Comparison of ENCODE assay signal across 10 cellular contexts in genomic region chr17:40025991-40026815, GRCh38. TPM values are rescaled to one million over a fixed set of nuclear protein-coding genes. Genes with fewer than 3 reads are reported as not detected.
DNase-seq lines count a peak whose midpoint lies in the region; ATAC-seq and TF ChIP-seq lines count a peak whose summit lies in the region.
"Had no signal": no experiment of that assay in that cellular context is flagged by ENCODE, and none has a peak within 500 bp of the region (broad histone marks: within the 10 kb centered on the region; RNA-seq: fewer than 3 reads in every experiment).

No MANE protein-coding gene starts in this region.

- in situ Hi-C loops in Panc1 (cut with HindIII; ENCODE audit: low pct_unique_long_range_greater_than_20kb, low sequenced_read_pairs), result no loop called here

- no peaks in the 10 kb centered on the region for H3K9me3 ChIP-seq in Panc1 (ENCODE audit: control insufficient read depth, insufficient read depth, low read depth, low read length)
- no peaks in the 10 kb centered on the region for H3K9me3 ChIP-seq in mucosa of stomach (ENCODE audit: control insufficient read depth, low read length)
- no peaks in the 10 kb centered on the region for H3K9me3 ChIP-seq in mucosa of descending colon
- H3K9me3 ChIP-seq: gastroesophageal sphincter, ovary had no signal

- H3K36me3 ChIP-seq in Panc1 (ENCODE audit: control insufficient read depth, insufficient read depth, low read length), result no peaks in the 10 kb centered on the region
- peaks cover 12% of the 10 kb centered on the region for H3K36me3 ChIP-seq in mucosa of stomach (ENCODE audit: control insufficient read depth, insufficient read depth, low read length)
- H3K36me3 ChIP-seq in mucosa of descending colon (ENCODE audit: low read depth), result peaks cover 3% of the 10 kb centered on the region
- H3K36me3 ChIP-seq: ovary had no signal

- H3K27me3 ChIP-seq in Panc1 (ENCODE audit: control insufficient read depth, insufficient read depth, low read length) (no peaks in the 10 kb centered on the region), mucosa of stomach (ENCODE audit: control insufficient read depth, insufficient read depth, low read length) (no peaks in the 10 kb centered on the region)
- H3K27me3 ChIP-seq: gastroesophageal sphincter, ovary had no signal

- DNase-seq in Daoy (ENCODE audit: low read depth) (peak; percentile 85), Panc1 (ENCODE audit: low read depth, low spot score) (no peak), NCI-H146 treated with DMSO at 0.1 percent for 48 hours (lab: John Stamatoyannopoulos, UW; ENCODE audit: unreplicated experiment) (no peak), mucosa of descending colon (no peak), left cardiac atrium (no peak)
- DNase-seq in activated naive CD4-positive, alpha-beta T cell treated with anti-CD3 and anti-CD28 coated beads, Interleukin-2, amount 50 U/mL, for 72 hours (ENCODE audit: low spot score in 2 of 2), result peak in 1 of 2 donors; percentile 36

- POLR2A ChIA-PET in Panc1 (lab: Charles Lee), result interaction anchor here (0.5 kb wide), 1 partner anchor 11 kb away, joined by 5 read pairs; no protein-coding TSS in a partner anchor

- peak overlapping the region; percentile 17 for H3K9ac ChIP-seq in mucosa of stomach (ENCODE audit: low read length)

- peaks cover 21 to 26% of the 10 kb centered on the region in 2 donors for H3K36me3 Mint-ChIP-seq in activated naive CD4-positive, alpha-beta T cell treated with anti-CD3 and anti-CD28 coated beads, Interleukin-2, amount 50 U/mL, for 72 hours

- H3K4me3 ChIP-seq in Panc1 (ENCODE audit: low read depth in 2 of 2, low read length in 2 of 2) (no peak overlapping the region), mucosa of stomach (ENCODE audit: low read length) (no peak overlapping the region), mucosa of descending colon (no peak overlapping the region)
- H3K4me3 ChIP-seq: gastroesophageal sphincter, ovary had no signal

- TF ChIP-seq CTCF in Panc1 (IDR thresholded peaks at IDR 0.05) (no peak), mucosa of descending colon (IDR thresholded peaks at IDR 0.05) (no peak)

- CTCF ChIA-PET in Panc1 (lab: Charles Lee), result interaction anchor here (0.6 kb wide), 1 partner anchor 9 kb away, joined by 3 read pairs; no protein-coding TSS in a partner anchor

- H3K9me3 Mint-ChIP-seq in activated naive CD4-positive, alpha-beta T cell treated with anti-CD3 and anti-CD28 coated beads, Interleukin-2, amount 50 U/mL, for 72 hours, result no peaks in the 10 kb centered on the region

- H3K4me1 ChIP-seq in Panc1 (ENCODE audit: control insufficient read depth, insufficient read depth, low read length) (peaks cover 10% of the 10 kb centered on the region), mucosa of stomach (ENCODE audit: control insufficient read depth, insufficient read depth, low read length) (peaks cover 62% of the 10 kb centered on the region), mucosa of descending colon (ENCODE audit: low read depth) (peaks cover 43% of the 10 kb centered on the region)

- intact Hi-C loops in Panc1 (cut with micrococcal nuclease; ENCODE audit: unreplicated experiment) (no loop called here), mucosa of descending colon (cut with DNase I, micrococcal nuclease) (no loop called here), left cardiac atrium (cut with DNase I) (loop anchor here in 1 of 2 donors (5.0 kb wide), 1 partner anchor 41 kb away; no protein-coding TSS in a partner anchor)

- no peak overlapping the region for H3K27ac ChIP-seq in Panc1 (ENCODE audit: low read length)

- H3K27ac Mint-ChIP-seq in activated naive CD4-positive, alpha-beta T cell treated with anti-CD3 and anti-CD28 coated beads, Interleukin-2, amount 50 U/mL, for 72 hours, result peak overlapping the region in 1 of 2 donors; percentile 7

- BruUV-seq in Panc1 (replicated peaks; lab: Mats Ljungman, UMichigan), result TSS peak; percentile 52

- ATAC-seq in Panc1 (no peak), HG02798 (IDR thresholded peaks at IDR 0.05; ENCODE audit: poor library complexity, unreplicated experiment) (no peak), mucosa of descending colon (no peak), left cardiac atrium (no peak)
- ATAC-seq in activated naive CD4-positive, alpha-beta T cell treated with anti-CD3 and anti-CD28 coated beads, Interleukin-2, amount 50 U/mL, for 72 hours, result peak; percentile 52 to 55

RNA-seq across cellular contexts. Expression of gene CSF3, which starts 11.0 kb away (rescaled TPM):
- total RNA-seq in Daoy (2014; rRNA removed; shearing (Covaris generic)), result 0.29 TPM in 1 of 2 replicates, not detected in the other
- total RNA-seq in Panc1 (2021; ENCODE audit: unreplicated experiment) (not detected), mucosa of descending colon (not detected), left cardiac atrium (1 to 10 TPM in 1 of 2 donors, not detected in 1; 1.2 TPM)
- polyA plus RNA-seq in Panc1 (2012; ENCODE audit: insufficient read length), result not detected
- total RNA-seq in activated naive CD4-positive, alpha-beta T cell treated with anti-CD3 and anti-CD28 coated beads, Interleukin-2, amount 50 U/mL, for 72 hours, result not detected

RNA-seq across cellular contexts. Expression of gene MED24, which starts 28.0 kb away (rescaled TPM):
- 31.8 and 39.2 TPM in 2 replicates for total RNA-seq in Daoy (2014; rRNA removed; shearing (Covaris generic))
- total RNA-seq in Panc1 (2021; ENCODE audit: unreplicated experiment), result 93.9 TPM
- polyA plus RNA-seq in Panc1 (2012; ENCODE audit: insufficient read length), result 89.2 TPM
- total RNA-seq in activated naive CD4-positive, alpha-beta T cell treated with anti-CD3 and anti-CD28 coated beads, Interleukin-2, amount 50 U/mL, for 72 hours, result 100 to 1,000 TPM; 106 to 133 TPM
- total RNA-seq in mucosa of descending colon, result 10 to 100 TPM; 76.6 to 90.2 (median 87.4) TPM
- 10 to 100 TPM; 44.0 to 56.4 TPM for total RNA-seq in left cardiac atrium

RNA-seq across cellular contexts. Expression of gene THRA, which starts 36.6 kb away (rescaled TPM):
- 4.4 and 7.7 TPM in 2 replicates for total RNA-seq in Daoy (2014; rRNA removed; shearing (Covaris generic))
- 11.7 TPM for total RNA-seq in Panc1 (2021; ENCODE audit: unreplicated experiment)
- 13.6 TPM for polyA plus RNA-seq in Panc1 (2012; ENCODE audit: insufficient read length)
- 10 to 100 TPM; 14.5 to 19.3 TPM for total RNA-seq in activated naive CD4-positive, alpha-beta T cell treated with anti-CD3 and anti-CD28 coated beads, Interleukin-2, amount 50 U/mL, for 72 hours
- 100 to 1,000 TPM in 1 of 3 donors, 10 to 100 TPM in 2; 56.8 to 114 (median 60.0) TPM for total RNA-seq in mucosa of descending colon
- 10 to 100 TPM; 54.4 to 77.9 TPM for total RNA-seq in left cardiac atrium

RNA-seq across cellular contexts. Expression of gene PSMD3, which starts 45.6 kb away (rescaled TPM):
- 146 and 185 TPM in 2 replicates for total RNA-seq in Daoy (2014; rRNA removed; shearing (Covaris generic))
- 175 TPM for total RNA-seq in Panc1 (2021; ENCODE audit: unreplicated experiment)
- 244 TPM for polyA plus RNA-seq in Panc1 (2012; ENCODE audit: insufficient read length)
- total RNA-seq in activated naive CD4-positive, alpha-beta T cell treated with anti-CD3 and anti-CD28 coated beads, Interleukin-2, amount 50 U/mL, for 72 hours, result 100 to 1,000 TPM in 1 of 2 donors, 10 to 100 TPM in 1; 89.7 to 136 TPM
- 100 to 1,000 TPM in 1 of 3 donors, 10 to 100 TPM in 2; 96.0 to 126 (median 96.8) TPM for total RNA-seq in mucosa of descending colon
- total RNA-seq in left cardiac atrium, result 10 to 100 TPM; 69.0 to 92.8 TPM

Comparison
In these comparisons a context has a peak if more than half of its experiments do, and no peak if none do; other contexts are left out.
1. ATAC-seq: peak in activated naive CD4-positive, alpha-beta T cell treated with anti-CD3 and anti-CD28 coated beads, Interleukin-2, amount 50 U/mL, for 72 hours (2 of 2); none in Panc1 (single experiment), HG02798 (single experiment), mucosa of descending colon (single experiment) and left cardiac atrium (0 of 2).